In genomic region chr16:588889-589657, GRCh38 we compare ENCODE assay signal across 1 cellular context.
TF ChIP-seq lines count a peak whose summit lies in the region.

No MANE protein-coding gene starts in this region.

TF ChIP-seq in K562, 482 proteins besides CTCF, POLR2A, EP300 and RAD21 (continues in another document):
- TF ChIP-seq MIER1 (IDR thresholded peaks at IDR 0.05; ENCODE audit: low read depth) (no peak), EP400 (IDR thresholded peaks at IDR 0.05) (peak; percentile 91), ATF4 (CRISPR knock-in tag; IDR thresholded peaks at IDR 0.05) (0 out of 2 replicates have a peak, but pooled peaks have one; percentile 15), FIP1L1 (IDR thresholded peaks at IDR 0.05; ENCODE audit: low read depth, low read length, poor library complexity, severe bottlenecking) (peak; percentile 71), PRPF4 (IDR thresholded peaks at IDR 0.05; ENCODE audit: insufficient read depth, low read depth, low read length, poor library complexity, severe bottlenecking) (peak; percentile 63), THAP7 (CRISPR knock-in tag; IDR thresholded peaks at IDR 0.05) (0 out of 2 replicates have a peak, but pooled peaks have one; percentile 53), CHD2 (IDR thresholded peaks at IDR 0.05; ENCODE audit: low read depth, low read length) (peak; percentile 4; the same call in 1 of the 2 replicates), ZNF280B (CRISPR knock-in tag; IDR thresholded peaks at IDR 0.05) (no peak), NFE2 (IDR thresholded peaks at IDR 0.05; ENCODE audit: low read depth) (peak; percentile 87), ZNF764 (CRISPR knock-in tag; IDR thresholded peaks at IDR 0.05; ENCODE audit: low read depth) (no peak), ZNF57 (CRISPR knock-in tag; IDR thresholded peaks at IDR 0.05) (no peak), ZNF583 (CRISPR knock-in tag; IDR thresholded peaks at IDR 0.05) (peak; percentile 48; the same call in 1 of the 2 replicates), CREM (IDR thresholded peaks at IDR 0.05; ENCODE audit: low read depth) (peak; percentile 70), ZNF766 (CRISPR knock-in tag; conservative IDR thresholded peaks at IDR 0.05) (peak; percentile 32; the same call in 1 of the 2 replicates), SAP30 (IDR thresholded peaks at IDR 0.05; ENCODE audit: borderline replicate concordance, insufficient read depth, low read depth, low read length, poor library complexity, severe bottlenecking) (peak; percentile 77), MAX (CRISPR knock-in tag; IDR thresholded peaks at IDR 0.05) (peak; percentile 55), CTBP1 (IDR thresholded peaks at IDR 0.05; ENCODE audit: borderline replicate concordance) (peak; percentile 85), TAL1 (IDR thresholded peaks at IDR 0.05) (no peak), ATF3 (IDR thresholded peaks at IDR 0.05) (no peak), ATF3 (CRISPR knock-in tag; conservative IDR thresholded peaks at IDR 0.05) (peak; percentile 65), MEIS2 (IDR thresholded peaks at IDR 0.05; ENCODE audit: partially characterized antibody) (no peak), NONO (IDR thresholded peaks at IDR 0.05; ENCODE audit: low read depth in 2 of 2, low read length in 1 of 2) (peak; percentile 85 to 87), RBM14 (IDR thresholded peaks at IDR 0.05; ENCODE audit: borderline replicate concordance, insufficient read depth, low read depth, low read length) (no peak), MYC (IDR thresholded peaks at IDR 0.05; ENCODE audit: low read depth, low read length) (peak; percentile 71; the same call in 1 of the 2 replicates), MYC (CRISPR knock-in tag; IDR thresholded peaks at IDR 0.05; ENCODE audit: borderline replicate concordance, low read depth) (0 out of 2 replicates have a peak, but pooled peaks have one; percentile 55), SIX5 (IDR thresholded peaks at IDR 0.05; ENCODE audit: borderline replicate concordance in 1 of 2, insufficient read depth in 1 of 2, low read depth in 1 of 2, low read length in 2 of 2) (no peak), SIN3B (IDR thresholded peaks at IDR 0.05; ENCODE audit: low read depth) (peak; percentile 66), ZNF561 (CRISPR knock-in tag; conservative IDR thresholded peaks at IDR 0.05) (no peak), E2F6 (IDR thresholded peaks at IDR 0.05; ENCODE audit: borderline replicate concordance in 1 of 2, extremely low read depth in 1 of 2, insufficient read depth in 1 of 2, insufficient read length in 1 of 2, low read depth in 1 of 2, low read length in 1 of 2, poor library complexity in 1 of 2, severe bottlenecking in 1 of 2) (peak in 1 of 2 experiments; percentile 64), SIRT6 (IDR thresholded peaks at IDR 0.05; ENCODE audit: low read depth, low read length) (no peak), ZNF12 (CRISPR knock-in tag; IDR thresholded peaks at IDR 0.05) (no peak), SMARCA4 (IDR thresholded peaks at IDR 0.05) (no peak), HMGXB4 (CRISPR knock-in tag; IDR thresholded peaks at IDR 0.05) (peak; percentile 87), SMC3 (conservative IDR thresholded peaks at IDR 0.05; ENCODE audit: insufficient read depth, low read depth, low read length) (no peak), USF2 (CRISPR knock-in tag; IDR thresholded peaks at IDR 0.05) (peak; percentile 28), ZBTB12 (CRISPR knock-in tag; IDR thresholded peaks at IDR 0.05) (0 out of 2 replicates have a peak, but pooled peaks have one; percentile 4), SIN3A (IDR thresholded peaks at IDR 0.05; ENCODE audit: borderline replicate concordance in 2 of 2, control insufficient read depth in 1 of 2, low read depth in 2 of 2, low read length in 2 of 2) (peak in 1 of 2 experiments; percentile 48; a peak in 1 of 4 replicates), ZBTB9 (CRISPR knock-in tag; IDR thresholded peaks at IDR 0.05) (peak; percentile 10; the same call in 1 of the 2 replicates), MYBL2 (IDR thresholded peaks at IDR 0.05; ENCODE audit: low read depth) (no peak), MYBL2 (CRISPR knock-in tag; IDR thresholded peaks at IDR 0.05; ENCODE audit: borderline replicate concordance) (no peak), ILK (tag; IDR thresholded peaks at IDR 0.05; ENCODE audit: borderline replicate concordance, low read depth) (no peak), ETS1 (conservative IDR thresholded peaks at IDR 0.05; ENCODE audit: control insufficient read depth, low read depth, low read length) (peak; percentile 49; the same call in 1 of the 2 replicates), NRF1 (conservative IDR thresholded peaks at IDR 0.05 in 1 of 2, IDR thresholded peaks at IDR 0.05 in 1 of 2) (peak; percentile 45 to 49), POLR2G (IDR thresholded peaks at IDR 0.05; ENCODE audit: low read depth, low read length) (peak; percentile 96), SRF (CRISPR knock-in tag; IDR thresholded peaks at IDR 0.05) (peak in 1 of 2 experiments; percentile 59; a peak in 1 of 4 replicates), ZBTB17 (CRISPR knock-in tag; IDR thresholded peaks at IDR 0.05) (peak; percentile 79), FOXK2 (conservative IDR thresholded peaks at IDR 0.05 in 1 of 2, IDR thresholded peaks at IDR 0.05 in 1 of 2; ENCODE audit: low read depth in 2 of 2) (peak; percentile 35 to 47; a peak in 2 of 4 replicates), RFX1 (IDR thresholded peaks at IDR 0.05) (no peak), CCNT2 (IDR thresholded peaks at IDR 0.05; ENCODE audit: borderline replicate concordance, extremely low read depth, insufficient read length, low read depth, low read length) (peak; percentile 28), RBM25 (IDR thresholded peaks at IDR 0.05; ENCODE audit: low read depth, low read length, severe bottlenecking) (peak; percentile 92), ZNF347 (CRISPR knock-in tag; IDR thresholded peaks at IDR 0.05; ENCODE audit: low read depth) (no peak), E2F8 (IDR thresholded peaks at IDR 0.05; ENCODE audit: low read depth, partially characterized antibody) (peak; percentile 78), ZNF212 (CRISPR knock-in tag; IDR thresholded peaks at IDR 0.05) (no peak), TAF1 (IDR thresholded peaks at IDR 0.05; ENCODE audit: control insufficient read depth, extremely low read depth, insufficient read depth, low read length, severe bottlenecking) (peak; percentile 88)
